Comparison of ENCODE assay signal across 9 cellular contexts in the genomic region with DNA sequence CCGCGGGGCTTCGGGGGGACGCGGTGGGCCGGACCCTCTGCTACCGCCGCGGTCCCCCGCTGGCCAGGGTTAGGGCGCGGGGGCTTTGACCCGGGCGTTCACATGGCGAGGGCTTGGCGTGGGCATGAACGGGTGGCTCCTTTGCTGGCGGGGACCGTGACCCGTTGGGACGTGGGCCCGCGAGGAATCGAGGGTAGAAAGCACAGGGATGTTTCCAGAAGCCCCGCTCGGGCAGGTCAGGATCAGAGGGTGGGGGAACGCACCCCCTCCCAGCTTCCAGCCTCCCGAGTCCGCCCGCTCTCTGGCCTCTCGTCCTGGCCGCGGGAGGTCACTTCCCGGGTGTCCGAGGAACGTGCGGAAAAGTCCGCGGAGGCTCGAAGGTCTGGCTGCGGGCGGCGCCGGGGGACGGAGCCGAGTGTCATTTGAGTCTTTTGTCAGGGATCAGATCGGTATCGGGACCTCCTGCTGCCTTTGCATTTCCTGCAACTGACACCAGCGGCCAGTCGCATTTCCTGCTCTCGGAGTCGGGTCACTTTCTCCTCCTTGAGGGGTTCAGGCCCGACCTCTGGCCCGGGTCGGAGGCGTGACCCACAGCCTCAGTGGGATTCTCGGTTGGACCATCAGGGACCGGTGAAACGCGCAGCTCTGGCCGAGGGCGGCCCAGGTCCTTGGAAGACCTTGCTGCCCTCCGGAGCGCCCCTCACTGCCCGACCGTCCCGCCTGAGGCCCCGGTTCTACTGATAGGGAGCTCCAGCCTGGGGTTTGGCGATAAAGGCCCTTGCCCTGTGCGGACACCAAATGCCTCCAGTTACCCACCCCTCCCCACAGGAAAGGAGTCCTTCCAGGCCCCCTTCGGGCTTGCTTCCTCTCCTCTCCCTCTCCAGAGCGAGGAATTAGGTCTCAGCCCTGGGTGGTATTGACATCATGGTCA. TPM values are rescaled to one million over a fixed set of nuclear protein-coding genes. Genes with fewer than 3 reads are reported as not detected.
DNase-seq lines count a peak whose midpoint lies in the region; ATAC-seq and TF ChIP-seq lines count a peak whose summit lies in the region.
"Had no signal": no experiment of that assay in that cellular context is flagged by ENCODE, and none has a peak within 500 bp of the region (broad histone marks: within the 10 kb centered on the region; RNA-seq: fewer than 3 reads in every experiment).

No MANE protein-coding gene starts in this region.

- DNase-seq in CD4-positive, CD25-positive, alpha-beta regulatory T cell: peak in 1 of 3 donors; percentile 24
- DNase-seq in Karpas-422 (no peak), nephron progenitor cell (peak; percentile 48), NCI-H1694 (lab: John Stamatoyannopoulos, UW) (no peak), amygdala (lab: John Stamatoyannopoulos, UW) (no peak)
- no peak for DNase-seq in effector memory CD4-positive, alpha-beta T cell
- DNase-seq in central memory CD4-positive, alpha-beta T cell: no peak

- H3K27me3 ChIP-seq in CD4-positive, CD25-positive, alpha-beta regulatory T cell (ENCODE audit: control insufficient read depth, insufficient read depth, low read length): peaks cover 24% of the 10 kb centered on the region
- no peaks in the 10 kb centered on the region for H3K27me3 ChIP-seq in Karpas-422 (ENCODE audit: low read length)
- H3K27me3 ChIP-seq in effector memory CD4-positive, alpha-beta T cell (replicated peaks; ENCODE audit: control insufficient read depth, insufficient read depth, low read length, poor library complexity, severe bottlenecking): peaks cover 60% of the 10 kb centered on the region

- no peak overlapping the region for H3K4me3 ChIP-seq in CD4-positive, CD25-positive, alpha-beta regulatory T cell (ENCODE audit: low read depth, low read length)
- H3K4me3 ChIP-seq in Karpas-422 (ENCODE audit: low read length): no peak overlapping the region; the same call in 1 of the 2 replicates
- peak overlapping the region; percentile 51 for H3K4me3 ChIP-seq in effector memory CD4-positive, alpha-beta T cell (ENCODE audit: insufficient read depth, low read depth, low read length, poor library complexity, severe bottlenecking)

- no peak overlapping the region for H3K27ac Mint-ChIP-seq in CD4-positive, CD25-positive, alpha-beta regulatory T cell
- no peak overlapping the region for H3K27ac Mint-ChIP-seq in nephron progenitor cell

- no peaks in the 10 kb centered on the region for H3K36me3 Mint-ChIP-seq in CD4-positive, CD25-positive, alpha-beta regulatory T cell
- no peaks in the 10 kb centered on the region for H3K36me3 Mint-ChIP-seq in nephron progenitor cell (ENCODE audit: low read depth)

- H3K9me3 ChIP-seq in CD4-positive, CD25-positive, alpha-beta regulatory T cell (ENCODE audit: control insufficient read depth in 2 of 2, low read length in 2 of 2): no peaks in the 10 kb centered on the region
- no peaks in the 10 kb centered on the region for H3K9me3 ChIP-seq in Karpas-422 (ENCODE audit: low read length)
- no peaks in the 10 kb centered on the region for H3K9me3 ChIP-seq in effector memory CD4-positive, alpha-beta T cell (ENCODE audit: control insufficient read depth, low read length)

- H3K9me3 Mint-ChIP-seq in CD4-positive, CD25-positive, alpha-beta regulatory T cell: no peaks in the 10 kb centered on the region
- H3K9me3 Mint-ChIP-seq in nephron progenitor cell: no peaks in the 10 kb centered on the region

- no peak overlapping the region for H3K27ac ChIP-seq in CD4-positive, CD25-positive, alpha-beta regulatory T cell (ENCODE audit: insufficient read depth, low read length, poor library complexity, severe bottlenecking)
- H3K27ac ChIP-seq in Karpas-422 (ENCODE audit: low read length): no peak overlapping the region
- H3K27ac ChIP-seq in effector memory CD4-positive, alpha-beta T cell (ENCODE audit: insufficient read depth, low read length, poor library complexity, severe bottlenecking): no peak overlapping the region

- no peak overlapping the region for H2AFZ ChIP-seq in Karpas-422 (ENCODE audit: low read length)

- H3K4me1 Mint-ChIP-seq in CD4-positive, CD25-positive, alpha-beta regulatory T cell: peaks cover 0 to 38% (median 7%) of the 10 kb centered on the region in 4 donors
- H3K4me1 Mint-ChIP-seq in nephron progenitor cell: peaks cover 67% of the 10 kb centered on the region

- no peaks in the 10 kb centered on the region for H4K20me1 ChIP-seq in Karpas-422 (ENCODE audit: insufficient read depth, low read depth, low read length)

- H3K4me1 ChIP-seq in CD4-positive, CD25-positive, alpha-beta regulatory T cell (ENCODE audit: control insufficient read depth, insufficient read depth, low read length, poor library complexity, severe bottlenecking): peaks cover 30% of the 10 kb centered on the region
- H3K4me1 ChIP-seq in Karpas-422 (ENCODE audit: low read length): peaks cover 5% of the 10 kb centered on the region
- peaks cover 15% of the 10 kb centered on the region for H3K4me1 ChIP-seq in effector memory CD4-positive, alpha-beta T cell (ENCODE audit: control insufficient read depth, insufficient read depth, low read length, poor library complexity, severe bottlenecking)

- H3K79me2 ChIP-seq in Karpas-422 (ENCODE audit: low read length): no peaks in the 10 kb centered on the region

- TF ChIP-seq CTCF in nephron progenitor cell (IDR thresholded peaks at IDR 0.05): no peak

- H3K9ac ChIP-seq in Karpas-422 (ENCODE audit: low read length): no peak overlapping the region

- peak in 1 of 2 donors; percentile 5 for ATAC-seq in CD4-positive, CD25-positive, alpha-beta regulatory T cell (ENCODE audit: low read depth in 2 of 2)
- no peak for ATAC-seq in GM19351 (IDR thresholded peaks at IDR 0.05; ENCODE audit: unreplicated experiment)

- peaks cover 67% of the 10 kb centered on the region for H3K27me3 Mint-ChIP-seq in CD4-positive, CD25-positive, alpha-beta regulatory T cell
- peaks cover 87% of the 10 kb centered on the region for H3K27me3 Mint-ChIP-seq in nephron progenitor cell (ENCODE audit: low read depth, poor library complexity)

- no peaks in the 10 kb centered on the region for H3K9me2 ChIP-seq in Karpas-422 (replicated peaks; ENCODE audit: insufficient read depth, low read length)

- H3K4me3 Mint-ChIP-seq in CD4-positive, CD25-positive, alpha-beta regulatory T cell: peak overlapping the region; percentile 65 to 75 (median 68)
- peak overlapping the region; percentile 76 for H3K4me3 Mint-ChIP-seq in nephron progenitor cell

- peak overlapping the region; percentile 59 for H3K4me2 ChIP-seq in Karpas-422 (ENCODE audit: low read depth, low read length, poor library complexity, severe bottlenecking)

- H3K36me3 ChIP-seq in CD4-positive, CD25-positive, alpha-beta regulatory T cell (ENCODE audit: control insufficient read depth, insufficient read depth, low read length): no peaks in the 10 kb centered on the region
- H3K36me3 ChIP-seq in Karpas-422 (ENCODE audit: insufficient read depth, low read length): no peaks in the 10 kb centered on the region
- H3K36me3 ChIP-seq in effector memory CD4-positive, alpha-beta T cell (ENCODE audit: control insufficient read depth, insufficient read depth, low read length): no peaks in the 10 kb centered on the region

RNA-seq across cellular contexts. Expression of a gene that starts 0.7 kb away (rescaled TPM):
- not detected for total RNA-seq in CD4-positive, CD25-positive, alpha-beta regulatory T cell
- polyA plus RNA-seq in CD4-positive, CD25-positive, alpha-beta regulatory T cell: not detected
- total RNA-seq in Karpas-422 (2014; rRNA removed; shearing (Covaris generic); ENCODE audit: low replicate concordance): 1.2 and 2.0 TPM in 2 replicates

RNA-seq across cellular contexts. Expression of a gene that starts 32.2 kb away (rescaled TPM):
- total RNA-seq in CD4-positive, CD25-positive, alpha-beta regulatory T cell: not detected
- polyA plus RNA-seq in CD4-positive, CD25-positive, alpha-beta regulatory T cell: not detected
- not detected in 2 replicates for total RNA-seq in Karpas-422 (2014; rRNA removed; shearing (Covaris generic); ENCODE audit: low replicate concordance)
- total RNA-seq: myocyte had no signal
